ENCODE assay signal across 34 cellular contexts in genomic region chr7:103412151-103412550, GRCh38.
"Had no signal": no experiment of that assay in that cellular context is flagged by ENCODE, and none has a peak within 500 bp of the region (broad histone marks: within the 10 kb centered on the region; RNA-seq: fewer than 3 reads in every experiment).

No MANE protein-coding gene starts in this region.

- H3K27ac ChIP-seq: KMS-11 had no signal

- H3K9ac ChIP-seq: KMS-11 had no signal

- H3K27me3 ChIP-seq: MG63 had no signal

- H3K4me2 ChIP-seq: KMS-11 had no signal

- H3K4me3 ChIP-seq: MG63 had no signal

- DNase-seq: Karpas-422, Kasumi-1, MG63, MM.1S, MV-4-11, NCI-H1048, NCI-H1092, NCI-H1092 treated with DMSO at 0.1 percent for 48 hours, NCI-H1105, NCI-H1105 treated with DMSO at 0.1 percent for 48 hours, NCI-H1417, NCI-H1417 treated with DMSO at 0.1 percent for 48 hours, NCI-H1436, NCI-H1436 treated with DMSO at 0.1 percent for 48 hours, NCI-H146, NCI-H1694, NCI-H1694 treated with DMSO at 0.1 percent for 48 hours, NCI-H187, NCI-H187 treated with DMSO at 0.1 percent for 48 hours, NCI-H1930, NCI-H2029, NCI-H2029 treated with DMSO at 0.1 percent for 48 hours, NCI-H2081, NCI-H2081 treated with DMSO at 0.1 percent for 48 hours, NCI-H2107, NCI-H2171, NCI-H2171 treated with DMSO at 0.1 percent for 48 hours, NCI-H2227 treated with DMSO at 0.1 percent for 48 hours, NCI-H226, NCI-H345, NCI-H446, NCI-H446 treated with DMSO at 0.1 percent for 48 hours, NCI-H510A had no signal

- H3K9me3 ChIP-seq: MG63 had no signal

- H3K36me3 ChIP-seq: MG63 had no signal
